In the genomic region with DNA sequence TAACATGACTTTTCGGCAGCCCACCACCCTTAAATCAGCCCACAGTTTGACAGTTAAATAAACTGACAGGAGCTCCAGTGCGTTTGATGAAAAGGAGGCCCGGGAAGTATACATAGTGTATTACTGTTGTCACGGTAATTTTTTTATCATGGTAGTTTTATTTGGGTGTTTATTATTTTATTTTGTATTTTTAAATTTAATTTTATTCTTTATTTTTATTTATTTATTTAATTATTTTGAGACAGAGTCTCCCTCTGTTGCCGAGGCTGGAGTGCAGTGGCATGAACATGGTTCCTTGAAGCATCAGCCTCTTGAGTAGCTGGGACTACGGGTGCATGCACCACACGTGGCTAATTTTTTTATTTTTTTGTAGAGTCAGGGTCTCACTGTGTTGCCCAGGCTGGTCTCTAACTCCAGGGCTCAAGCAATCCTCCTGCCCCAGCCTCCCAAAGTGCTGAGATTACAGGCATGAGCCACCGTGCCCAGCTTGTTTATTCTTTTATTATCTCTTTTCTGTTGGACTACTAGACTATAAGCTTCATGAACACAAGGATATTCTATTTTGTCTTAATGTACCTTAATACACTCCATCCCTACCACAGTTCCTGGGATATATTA, we compare ENCODE assay signal across 21 cellular contexts.
DNase-seq lines count a peak whose midpoint lies in the region; ATAC-seq, FAIRE-seq and TF ChIP-seq lines count a peak whose summit lies in the region.
"Had no signal": no experiment of that assay in that cellular context is flagged by ENCODE, and none has a peak within 500 bp of the region (broad histone marks: within the 10 kb centered on the region; RNA-seq: fewer than 3 reads in every experiment).

No MANE protein-coding gene starts in this region.

- H3K27me3 Mint-ChIP-seq in H9 (ENCODE audit: low read depth) (no peaks in the 10 kb centered on the region; the same call in 1 of the 2 replicates), chondrocyte (ENCODE audit: low read depth) (no peaks in the 10 kb centered on the region)

- H2AK5ac ChIP-seq in H9 (ENCODE audit: insufficient read length, low read length) (no peak overlapping the region), IMR-90 (ENCODE audit: low read depth, low read length) (peak overlapping the region; percentile 98; the same call in 1 of the 2 replicates), mesendoderm (ENCODE audit: low read length) (no peak overlapping the region)

- TF ChIP-seq POLR2A in IMR-90 (IDR thresholded peaks at IDR 0.05; ENCODE audit: low read depth, low read length) = no peak

- H3K23me2 ChIP-seq in H9 (ENCODE audit: insufficient read length, low read depth, low read length, poor library complexity, severe bottlenecking) = no peaks in the 10 kb centered on the region

- H4K20me1 ChIP-seq in H9 (ENCODE audit: control insufficient read depth, insufficient read depth, insufficient read length) (no peaks in the 10 kb centered on the region), IMR-90 (ENCODE audit: insufficient read depth, low read length) (no peaks in the 10 kb centered on the region)

- H4K5ac ChIP-seq in H9 (ENCODE audit: insufficient read length, low read depth, low read length) (no peak overlapping the region), IMR-90 (ENCODE audit: low read depth, low read length) (no peak overlapping the region), mesendoderm (ENCODE audit: low read length) (no peak overlapping the region)

- no peak overlapping the region for H3K18ac ChIP-seq in H9 (ENCODE audit: insufficient read length, low read depth, low read length)
- H3K18ac ChIP-seq in IMR-90 (ENCODE audit: low read depth, low read length) = peak overlapping the region; percentile 13; the same call in 1 of the 2 replicates
- H3K18ac ChIP-seq in mesendoderm (ENCODE audit: low read length) = peak overlapping the region; percentile 56

- dilution Hi-C loops in IMR-90 (cut with HindIII; ENCODE audit: low sequenced_read_pairs, unreplicated experiment) = no loop called here

- H3K14ac ChIP-seq in H9 (ENCODE audit: insufficient read depth, low read length) (no peak overlapping the region), IMR-90 (replicated peaks; ENCODE audit: low read depth, low read length) (no peak overlapping the region)

- H4K91ac ChIP-seq in H9 (ENCODE audit: insufficient read length, low read depth, low read length) (no peak overlapping the region), IMR-90 (ENCODE audit: insufficient read depth, low read depth, low read length) (no peak overlapping the region)

- no peak for TF ChIP-seq RAD21 in IMR-90 (IDR thresholded peaks at IDR 0.05; ENCODE audit: low read length)

- peak overlapping the region; percentile 93 to 98 (median 96) for H3K27ac Mint-ChIP-seq in H9
- H3K27ac Mint-ChIP-seq in chondrocyte (ENCODE audit: unreplicated experiment) = peak overlapping the region; percentile 43

- H3K23ac ChIP-seq in H9 (ENCODE audit: insufficient read length, low read depth, low read length) = no peak overlapping the region
- H3K23ac ChIP-seq in IMR-90 (ENCODE audit: low read depth, low read length) = no peak overlapping the region
- no peak overlapping the region for H3K23ac ChIP-seq in mesendoderm (ENCODE audit: low read length)

- H3K27ac ChIP-seq in H9 (ENCODE audit: insufficient read length, low read depth, low read length) (peak overlapping the region; percentile 94), IMR-90 (ENCODE audit: insufficient read depth, low read length) (no peak overlapping the region; the same call in 1 of the 2 replicates), mesendoderm (ENCODE audit: low read depth, low read length) (peak overlapping the region; percentile 65)
- H3K27ac ChIP-seq: C4-2B had no signal

- peaks cover 40 to 51% (median 47%) of the 10 kb centered on the region in 3 experiments for H3K36me3 Mint-ChIP-seq in H9 (ENCODE audit: insufficient read depth in 1 of 3, low read depth in 3 of 3)
- peaks cover 18% of the 10 kb centered on the region for H3K36me3 Mint-ChIP-seq in chondrocyte (ENCODE audit: low read depth)

- FAIRE-seq in urothelium cell line (lab: Jason Lieb, UNC) = no peak

- no peaks in the 10 kb centered on the region for H3K27me3 ChIP-seq in H9 (ENCODE audit: insufficient read depth, low read length)
- H3K27me3 ChIP-seq in IMR-90 (ENCODE audit: control insufficient read depth, insufficient read depth, low read length) = no peaks in the 10 kb centered on the region
- H3K27me3 ChIP-seq in mesendoderm (ENCODE audit: insufficient read depth, low read length, poor library complexity) = no peaks in the 10 kb centered on the region
- H3K27me3 ChIP-seq: MG63 had no signal

- POLR2A ChIA-PET in IMR-90 (lab: Charles Lee; ENCODE audit: unreplicated experiment) = no interaction called here

- CTCF ChIA-PET in IMR-90 (lab: Yijun Ruan, JAX) = no interaction called here

- H3K4me1 ChIP-seq in H9 (ENCODE audit: insufficient read depth, low read length) (peaks cover 7% of the 10 kb centered on the region), IMR-90 (ENCODE audit: control insufficient read depth, insufficient read depth, low read length) (peaks cover 2% of the 10 kb centered on the region; the same call in 1 of the 2 replicates), mesendoderm (ENCODE audit: control insufficient read depth, low read depth, low read length) (peaks cover 9% of the 10 kb centered on the region)

- H2AK9ac ChIP-seq in IMR-90 (replicated peaks; ENCODE audit: low read depth, low read length, poor library complexity) = no peak overlapping the region

- H3K4ac ChIP-seq in H9 (ENCODE audit: low read depth, low read length) (no peak overlapping the region), IMR-90 (ENCODE audit: low read depth, low read length) (no peak overlapping the region), mesendoderm (ENCODE audit: low read depth, low read length) (no peak overlapping the region)

- H2BK20ac ChIP-seq in H9 (ENCODE audit: low read depth, low read length, poor library complexity, severe bottlenecking) (no peak overlapping the region), IMR-90 (ENCODE audit: low read depth, low read length) (peak overlapping the region; percentile 98; the same call in 1 of the 2 replicates)

- no peak overlapping the region for H3K56ac ChIP-seq in H9 (ENCODE audit: insufficient read length, low read depth, low read length)
- no peak overlapping the region for H3K56ac ChIP-seq in IMR-90 (ENCODE audit: extremely low read depth, insufficient read depth, low read length)
- no peak overlapping the region for H3K56ac ChIP-seq in mesendoderm (ENCODE audit: low read length)

- peaks cover 5% of the 10 kb centered on the region; the same call in 1 of the 2 replicates for H3K9me1 ChIP-seq in IMR-90 (ENCODE audit: insufficient read depth, low read length)

- no peak overlapping the region for H2BK5ac ChIP-seq in H9 (ENCODE audit: insufficient read length, low read length)
- peak overlapping the region; percentile 86 for H2BK5ac ChIP-seq in IMR-90 (ENCODE audit: low read depth, low read length, poor library complexity, severe bottlenecking)
- no peak overlapping the region for H2BK5ac ChIP-seq in mesendoderm (ENCODE audit: low read length)

- BruUV-seq in IMR-90 (replicated peaks; lab: Mats Ljungman, UMichigan) = no TSS peak

- in situ Hi-C loops in IMR-90 (cut with MboI; ENCODE audit: low sequenced_read_pairs) = no loop called here

- no peaks in the 10 kb centered on the region for H3K79me2 ChIP-seq in H9 (ENCODE audit: insufficient read depth, low read length)
- no peaks in the 10 kb centered on the region for H3K79me2 ChIP-seq in mesendoderm (ENCODE audit: control insufficient read depth, insufficient read depth, low read length)

- intact Hi-C loops in IMR-90 (cut with micrococcal nuclease) = no loop called here

- no peak overlapping the region for H2AFZ ChIP-seq in H9 (ENCODE audit: low read length)
- H2AFZ ChIP-seq in IMR-90 (replicated peaks; ENCODE audit: low read length, poor library complexity) = no peak overlapping the region

- no CpG with 5 or more reads among the region's 8 CpGs for WGBS in H9 (ENCODE audit: extremely low coverage, insufficient read length, low lambda C conversion rate)
- 90% methylated on average over 2 of the region's 8 CpGs; no CpG with 5 or more reads in 1 of the 2 experiments for WGBS in IMR-90 (ENCODE audit: extremely low coverage in 2 of 2, insufficient read length in 1 of 2), 2 experiments
- 100% methylated on average over 1 of the region's 8 CpGs for WGBS in mesendoderm (ENCODE audit: extremely low coverage, insufficient coverage, low lambda C conversion rate)

- TF ChIP-seq CTCF in H9 (conservative IDR thresholded peaks at IDR 0.05) (no peak), IMR-90 (conservative IDR thresholded peaks at IDR 0.05; ENCODE audit: low read depth, low read length) (no peak), chondrocyte (IDR thresholded peaks at IDR 0.05) (no peak)

- H3T11ph ChIP-seq in H9 (ENCODE audit: low read length) = no peak overlapping the region

- DNase-seq in H9 (no peak), IMR-90 (no peak), chondrocyte (ENCODE audit: low spot score) (no peak), mesendoderm (no peak), NCI-H748 (lab: John Stamatoyannopoulos, UW; ENCODE audit: unreplicated experiment) (no peak), urothelium cell line (ENCODE audit: low spot score) (no peak)
- DNase-seq: ACHN; DMS79 treated with DMSO at 0.1 percent for 48 hours; H7; Karpas-422; MG63; NCI-H1048; NCI-H1436 treated with DMSO at 0.1 percent for 48 hours; NCI-H2029 treated with DMSO at 0.1 percent for 48 hours; NCI-H748 treated with DMSO at 0.1 percent for 48 hours; NK-92 treated with Interleukin-12 subunit alpha and Interleukin-12 subunit beta, amount 100 ng/mL, for 24 hours; SHP77 treated with DMSO at 0.1 percent for 48 hours; T-helper 1 cell had no signal

- H3K4me1 Mint-ChIP-seq in H9 (peaks cover 38 to 52% of the 10 kb centered on the region in 2 experiments), chondrocyte (ENCODE audit: low read depth) (peaks cover 28% of the 10 kb centered on the region)

- H4K8ac ChIP-seq in H9 (replicated peaks; ENCODE audit: insufficient read length, low read depth, low read length) (no peak overlapping the region), IMR-90 (ENCODE audit: low read depth in 2 of 2, low read length in 2 of 2) (peak overlapping the region in 1 of 2 experiments; percentile 87; a peak in 1 of 4 replicates), mesendoderm (ENCODE audit: low read depth, low read length) (no peak overlapping the region)

- H3K4me3 Mint-ChIP-seq in H9 = no peak overlapping the region; a peak in 1 of 5 replicates
- H3K4me3 Mint-ChIP-seq in chondrocyte (ENCODE audit: unreplicated experiment) = no peak overlapping the region

- H2BK120ac ChIP-seq in H9 (ENCODE audit: low read depth, low read length, poor library complexity, severe bottlenecking) = no peak overlapping the region
- H2BK120ac ChIP-seq in IMR-90 (ENCODE audit: low read depth, low read length) = peak overlapping the region; percentile 98; the same call in 1 of the 2 replicates
- peak overlapping the region; percentile 82 for H2BK120ac ChIP-seq in mesendoderm (ENCODE audit: low read depth, low read length)

- no peak overlapping the region for H3K9ac ChIP-seq in H9 (ENCODE audit: extremely low read depth, insufficient read length, low read length)
- H3K9ac ChIP-seq in IMR-90 (ENCODE audit: low read depth, low read length) = no peak overlapping the region
- no peak overlapping the region for H3K9ac ChIP-seq in mesendoderm (ENCODE audit: low read length)

- H3K9me3 Mint-ChIP-seq in H9 (peaks cover 0 to 8% of the 10 kb centered on the region in 2 experiments; a peak in 3 of 5 replicates), chondrocyte (ENCODE audit: low read depth) (no peaks in the 10 kb centered on the region)

- H3K9me3 ChIP-seq in H9 (ENCODE audit: control insufficient read depth, low read depth, low read length) = no peaks in the 10 kb centered on the region
- H3K9me3 ChIP-seq in IMR-90 (ENCODE audit: control insufficient read depth, insufficient read depth, low read length) = no peaks in the 10 kb centered on the region
- H3K9me3 ChIP-seq: MG63 had no signal

- H2BK15ac ChIP-seq in H9 (ENCODE audit: low read depth, low read length) (no peak overlapping the region), IMR-90 (ENCODE audit: low read depth, low read length) (peak overlapping the region; percentile 92; the same call in 2 of the 3 replicates), mesendoderm (replicated peaks; ENCODE audit: low read depth) (no peak overlapping the region)

- H3K4me3 ChIP-seq in IMR-90 (ENCODE audit: insufficient read depth, low read depth, low read length) (no peak overlapping the region), mesendoderm (ENCODE audit: low read length) (no peak overlapping the region)
- H3K4me3 ChIP-seq: MG63 had no signal

- H2BK12ac ChIP-seq in H9 (ENCODE audit: insufficient read length, low read depth, low read length) = no peak overlapping the region

- H3K36me3 ChIP-seq in IMR-90 (ENCODE audit: control insufficient read depth, insufficient read depth, low read length) = peaks cover 24% of the 10 kb centered on the region
- peaks cover 2% of the 10 kb centered on the region for H3K36me3 ChIP-seq in mesendoderm (ENCODE audit: control insufficient read depth, insufficient read depth, low read length)

- H3K79me1 ChIP-seq in H9 (ENCODE audit: insufficient read depth, low read depth, low read length, poor library complexity, severe bottlenecking) (no peaks in the 10 kb centered on the region), IMR-90 (ENCODE audit: low read depth in 1 of 2, low read length in 2 of 2) (peaks cover 17 to 31% of the 10 kb centered on the region in 2 experiments), mesendoderm (ENCODE audit: low read length) (no peaks in the 10 kb centered on the region)

- ATAC-seq in IMR-90 (ENCODE audit: low read depth) (no peak), HG03520 (IDR thresholded peaks at IDR 0.05; ENCODE audit: unreplicated experiment) (no peak), HG03342 (IDR thresholded peaks at IDR 0.05; ENCODE audit: unreplicated experiment) (no peak)

- H3K4me2 ChIP-seq in H9 (ENCODE audit: insufficient read depth, insufficient read length, low read length) (no peak overlapping the region), IMR-90 (ENCODE audit: low read depth, low read length) (no peak overlapping the region), mesendoderm (ENCODE audit: low read length) (no peak overlapping the region)
